In the genomic region with DNA sequence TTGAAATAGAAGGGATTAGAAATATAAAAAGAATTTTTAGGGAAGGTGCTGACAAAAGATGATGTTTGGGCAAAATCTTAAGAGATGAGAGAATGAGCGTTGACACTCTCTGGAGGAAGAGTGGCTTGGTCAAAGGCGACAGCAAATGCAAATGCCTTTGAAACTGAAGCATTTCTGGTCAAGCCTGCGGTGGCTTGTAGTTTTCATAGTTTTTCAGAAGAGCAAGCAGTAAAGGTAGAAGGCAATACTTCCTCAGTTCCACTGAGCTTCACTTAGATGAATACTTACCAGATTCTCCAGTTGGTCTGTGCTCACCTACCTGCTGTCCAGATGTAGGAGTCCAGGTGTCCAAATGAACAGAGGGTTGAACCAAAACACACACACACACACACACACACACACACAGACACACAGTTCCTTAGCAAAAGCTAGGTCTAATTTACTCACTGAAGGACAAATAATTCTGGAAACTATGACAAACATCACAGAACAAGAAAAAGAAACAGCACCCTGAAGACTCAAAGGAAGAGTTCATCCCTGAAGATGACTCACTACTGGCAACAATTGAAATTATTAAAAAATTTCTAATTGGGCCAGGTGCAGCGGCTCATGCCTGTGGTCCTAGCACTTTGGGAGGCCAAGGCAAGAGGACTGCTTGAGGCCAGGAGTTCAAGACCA, we compare ENCODE assay signal across 11 cellular contexts.
A peak's percentile ranks its signal among the peaks of the same experiment; 100 is the strongest.
DNase-seq lines count a peak whose midpoint lies in the region; ATAC-seq and TF ChIP-seq lines count a peak whose summit lies in the region.
"Had no signal": no experiment of that assay in that cellular context is flagged by ENCODE, and none has a peak within 500 bp of the region (broad histone marks: within the 10 kb centered on the region; RNA-seq: fewer than 3 reads in every experiment).

No MANE protein-coding gene starts in this region.

- peaks cover 10% of the 10 kb centered on the region for H3F3A ChIP-seq in MM.1S (ENCODE audit: insufficient read depth, low read length)

- H3K79me2 ChIP-seq in MM.1S (ENCODE audit: low read length) = no peaks in the 10 kb centered on the region

- no peak overlapping the region for H3K9ac ChIP-seq in MM.1S (ENCODE audit: low read length)

- no peaks in the 10 kb centered on the region for H3K9me3 Mint-ChIP-seq in stimulated activated naive CD8-positive, alpha-beta T cell treated with anti-CD3 and anti-CD28 coated beads, Interleukin-15, Interleukin-2, amounts not matched to agents 100 ng/mL and 50 ng/mL, for 24 hours
- H3K9me3 Mint-ChIP-seq in stimulated activated naive CD8-positive, alpha-beta T cell treated with anti-CD3 and anti-CD28 coated beads, Interleukin-15, amount 100 ng/mL, for 72 hours = no peaks in the 10 kb centered on the region

- H3K36me3 ChIP-seq in MM.1S (replicated peaks; ENCODE audit: insufficient read depth, low read length) (no peaks in the 10 kb centered on the region), WERI-Rb-1 (no peaks in the 10 kb centered on the region)

- H3K4me3 Mint-ChIP-seq in stimulated activated naive CD8-positive, alpha-beta T cell treated with anti-CD3 and anti-CD28 coated beads, Interleukin-15, Interleukin-2, amounts not matched to agents 100 ng/mL and 50 ng/mL, for 24 hours = no peak overlapping the region
- no peak overlapping the region for H3K4me3 Mint-ChIP-seq in stimulated activated naive CD8-positive, alpha-beta T cell treated with anti-CD3 and anti-CD28 coated beads, Interleukin-15, amount 100 ng/mL, for 72 hours
- H3K4me3 Mint-ChIP-seq: B cell had no signal

- H3K9me3 ChIP-seq in MM.1S (replicated peaks; ENCODE audit: insufficient read depth, low read length) (no peaks in the 10 kb centered on the region), WERI-Rb-1 (ENCODE audit: severe bottlenecking) (no peaks in the 10 kb centered on the region)

- H4K20me1 ChIP-seq in MM.1S (ENCODE audit: insufficient read depth, low read length) = no peaks in the 10 kb centered on the region

- DNase-seq in stimulated activated naive CD8-positive, alpha-beta T cell treated with anti-CD3 and anti-CD28 coated beads, Interleukin-15, amount 100 ng/mL, for 72 hours = no peak
- DNase-seq in MM.1S = peak; percentile 54
- no peak for DNase-seq in cerebellar cortex (ENCODE audit: low spot score)
- DNase-seq in superior temporal gyrus (ENCODE audit: extremely low spot score) = no peak
- no peak for DNase-seq in WERI-Rb-1
- DNase-seq in hippocampal formation (lab: John Stamatoyannopoulos, UW) = no peak
- DNase-seq: amygdala, NCI-H146 had no signal

- no peak overlapping the region for H2AFZ ChIP-seq in MM.1S (ENCODE audit: low read length)

- no peak for TF ChIP-seq CTCF in MM.1S (IDR thresholded peaks at IDR 0.05; ENCODE audit: low read length)
- no peak for TF ChIP-seq CTCF in WERI-Rb-1 (IDR thresholded peaks at IDR 0.05; ENCODE audit: low read depth, low read length)

- H3K27me3 Mint-ChIP-seq in stimulated activated naive CD8-positive, alpha-beta T cell treated with anti-CD3 and anti-CD28 coated beads, Interleukin-15, Interleukin-2, amounts not matched to agents 100 ng/mL and 50 ng/mL, for 24 hours = no peaks in the 10 kb centered on the region
- H3K27me3 Mint-ChIP-seq in stimulated activated naive CD8-positive, alpha-beta T cell treated with anti-CD3 and anti-CD28 coated beads, Interleukin-15, amount 100 ng/mL, for 72 hours = no peaks in the 10 kb centered on the region
- H3K27me3 Mint-ChIP-seq: B cell had no signal

- H3K27ac ChIP-seq in MM.1S (ENCODE audit: low read length) (peak overlapping the region; percentile 17; the same call in 1 of the 2 replicates), WERI-Rb-1 (no peak overlapping the region)

- no peaks in the 10 kb centered on the region for H3K36me3 Mint-ChIP-seq in stimulated activated naive CD8-positive, alpha-beta T cell treated with anti-CD3 and anti-CD28 coated beads, Interleukin-15, Interleukin-2, amounts not matched to agents 100 ng/mL and 50 ng/mL, for 24 hours (ENCODE audit: low read depth)

- no peak overlapping the region for H3K4me3 ChIP-seq in MM.1S (ENCODE audit: low read length)
- H3K4me3 ChIP-seq in WERI-Rb-1 (ENCODE audit: low read depth, low read length) = no peak overlapping the region

- H3K9me2 ChIP-seq in MM.1S (replicated peaks; ENCODE audit: insufficient read depth, low read length) = no peaks in the 10 kb centered on the region

- no peak for ATAC-seq in stimulated activated naive CD8-positive, alpha-beta T cell treated with anti-CD3 and anti-CD28 coated beads, Interleukin-15, amount 100 ng/mL, for 72 hours
- peak; percentile 82 for ATAC-seq in HG02571 (IDR thresholded peaks at IDR 0.05; ENCODE audit: unreplicated experiment)

- H3K27me3 ChIP-seq in MM.1S (replicated peaks; ENCODE audit: insufficient read depth, low read length) (no peaks in the 10 kb centered on the region), WERI-Rb-1 (ENCODE audit: insufficient read depth, low read depth, severe bottlenecking) (no peaks in the 10 kb centered on the region)

- peak overlapping the region; percentile 72 for H3K27ac Mint-ChIP-seq in stimulated activated naive CD8-positive, alpha-beta T cell treated with anti-CD3 and anti-CD28 coated beads, Interleukin-15, Interleukin-2, amounts not matched to agents 100 ng/mL and 50 ng/mL, for 24 hours
- H3K27ac Mint-ChIP-seq in stimulated activated naive CD8-positive, alpha-beta T cell treated with anti-CD3 and anti-CD28 coated beads, Interleukin-15, amount 100 ng/mL, for 72 hours = no peak overlapping the region
- H3K27ac Mint-ChIP-seq: B cell had no signal

- H3K4me1 Mint-ChIP-seq in stimulated activated naive CD8-positive, alpha-beta T cell treated with anti-CD3 and anti-CD28 coated beads, Interleukin-15, Interleukin-2, amounts not matched to agents 100 ng/mL and 50 ng/mL, for 24 hours (ENCODE audit: low read depth) = peaks cover 34% of the 10 kb centered on the region
- H3K4me1 Mint-ChIP-seq in stimulated activated naive CD8-positive, alpha-beta T cell treated with anti-CD3 and anti-CD28 coated beads, Interleukin-15, amount 100 ng/mL, for 72 hours = peaks cover 37% of the 10 kb centered on the region
- H3K4me1 Mint-ChIP-seq: B cell had no signal

- peaks cover 17% of the 10 kb centered on the region for H3K4me1 ChIP-seq in MM.1S (ENCODE audit: low read length)

- peak overlapping the region; percentile 10; the same call in 1 of the 2 replicates for H3K4me2 ChIP-seq in MM.1S (ENCODE audit: low read depth, low read length)
